Comparison of ENCODE assay signal across 9 cellular contexts in the genomic region with DNA sequence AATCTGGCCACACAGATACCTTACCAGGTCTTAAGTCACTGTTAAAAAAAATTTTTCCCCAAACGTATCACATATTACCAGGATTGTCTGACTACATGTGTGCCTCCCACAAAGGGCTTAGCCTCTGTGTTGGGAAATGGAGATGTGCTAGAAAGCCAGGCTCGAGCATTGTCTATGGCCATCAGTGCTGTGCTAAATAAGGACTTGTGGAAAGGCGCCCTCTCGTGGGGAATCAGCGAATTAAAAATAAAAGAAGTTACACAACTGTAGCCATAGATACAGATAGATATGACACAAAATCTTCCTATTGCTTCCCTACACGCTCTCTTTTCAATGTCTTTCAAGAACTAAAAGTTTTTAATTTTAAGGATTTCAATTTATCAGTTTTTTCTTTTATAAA. TPM values are rescaled to one million over a fixed set of nuclear protein-coding genes. Genes with fewer than 3 reads are reported as not detected.
DNase-seq lines count a peak whose midpoint lies in the region; ATAC-seq and TF ChIP-seq lines count a peak whose summit lies in the region.
"Had no signal": no experiment of that assay in that cellular context is flagged by ENCODE, and none has a peak within 500 bp of the region (broad histone marks: within the 10 kb centered on the region; RNA-seq: fewer than 3 reads in every experiment).

No MANE protein-coding gene starts in this region.

- H3K4me3 Mint-ChIP-seq in IgD-negative memory B cell, result peak overlapping the region in 3 of 4 donors; percentile 5 to 35 (median 32)

- H3K27ac Mint-ChIP-seq in IgD-negative memory B cell, result peak overlapping the region in 2 of 3 donors; percentile 40 to 69

- H3K9me3 ChIP-seq in left ventricle myocardium inferior (replicated peaks), result peaks cover 14% of the 10 kb centered on the region

- no peaks in the 10 kb centered on the region for H3K9me3 Mint-ChIP-seq in IgD-negative memory B cell

- peak; percentile 35 for DNase-seq in COLO668 (lab: John Stamatoyannopoulos, UW; ENCODE audit: unreplicated experiment)
- DNase-seq in SIG-M5 (lab: John Stamatoyannopoulos, UW), result peak; percentile 38
- peak; percentile 42 for DNase-seq in activated naive CD4-positive, alpha-beta T cell treated with anti-CD3 and anti-CD28 coated beads, Interleukin-2, amount 50 U/mL, for 16 hours
- DNase-seq in left ventricle myocardium inferior, result peak; percentile 18
- DNase-seq in stimulated activated CD4-positive, alpha-beta T cell treated with anti-CD3 and anti-CD28 coated beads, Interleukin-12 subunit alpha, Interleukin-12 subunit beta, amount 100 ng/mL, for 4 hours, result peak; percentile 40

- H3K4me3 ChIP-seq in left ventricle myocardium inferior, result no peak overlapping the region
- H3K4me3 ChIP-seq: SK-N-MC had no signal

- H3K4me1 ChIP-seq in left ventricle myocardium inferior, result peaks cover 6% of the 10 kb centered on the region

- H3K27me3 ChIP-seq in left ventricle myocardium inferior (ENCODE audit: low read depth), result peaks cover 12% of the 10 kb centered on the region

- intact Hi-C loops in left ventricle myocardium inferior (cut with micrococcal nuclease), result no loop called here

- no peak overlapping the region for H3K27ac ChIP-seq in left ventricle myocardium inferior (replicated peaks)
- H3K27ac ChIP-seq: SK-N-MC had no signal

- TF ChIP-seq CTCF in left ventricle myocardium inferior (IDR thresholded peaks at IDR 0.05; ENCODE audit: borderline replicate concordance), result peak; percentile 69

- H3K36me3 Mint-ChIP-seq in IgD-negative memory B cell, result peaks cover 2% of the 10 kb centered on the region

- ATAC-seq in GM19395 (IDR thresholded peaks at IDR 0.05; ENCODE audit: unreplicated experiment) (no peak), GM21717 (IDR thresholded peaks at IDR 0.05; ENCODE audit: unreplicated experiment) (no peak)

- H3K27me3 Mint-ChIP-seq in IgD-negative memory B cell, result no peaks in the 10 kb centered on the region

- H3K4me1 Mint-ChIP-seq in IgD-negative memory B cell, result peaks cover 9 to 16% (median 16%) of the 10 kb centered on the region in 3 donors

- H3K36me3 ChIP-seq in left ventricle myocardium inferior, result no peaks in the 10 kb centered on the region

RNA-seq across cellular contexts. Expression of a gene that starts 47.5 kb away (rescaled TPM):
- not detected for polyA plus RNA-seq in IgD-negative memory B cell
- not detected for total RNA-seq in left ventricle myocardium inferior

RNA-seq across cellular contexts. Expression of a gene that starts 49.1 kb away (rescaled TPM):
- not detected for polyA plus RNA-seq in IgD-negative memory B cell
- not detected for total RNA-seq in left ventricle myocardium inferior

RNA-seq across cellular contexts. Expression of a gene that starts 52.7 kb away (rescaled TPM):
- not detected for polyA plus RNA-seq in IgD-negative memory B cell
- total RNA-seq in left ventricle myocardium inferior, result not detected
